Comparison of ENCODE assay signal across 8 cellular contexts in genomic region chr6:56714982-56715456, GRCh38.
A peak's percentile ranks its signal among the peaks of the same experiment; 100 is the strongest.
DNase-seq lines count a peak whose midpoint lies in the region; ATAC-seq and TF ChIP-seq lines count a peak whose summit lies in the region.

No MANE protein-coding gene starts in this region.

- peak overlapping the region in 1 of 3 experiments; percentile 8 for H3K4me3 ChIP-seq in mammary epithelial cell (replicated peaks in 1 of 3; ENCODE audit: insufficient read depth in 1 of 3, low read depth in 2 of 3, low read length in 3 of 3)

- BruUV-seq in mammary epithelial cell (replicated peaks; lab: Mats Ljungman, UMichigan) = no TSS peak

- peak overlapping the region; percentile 45 for H3K27ac ChIP-seq in mammary epithelial cell (ENCODE audit: insufficient read depth, low read depth, low read length)

- POLR2A ChIA-PET in HEK293T (lab: Yijun Ruan, JAX) = interaction anchor here (0.6 kb wide), 1 partner anchor 43 kb away, joined by 3 read pairs; no protein-coding TSS in a partner anchor

- DNase-seq in 8988T (peak; percentile 29), HT1080 (ENCODE audit: low read depth) (peak; percentile 98), mammary epithelial cell (peak; percentile 84), left lobe of liver (ENCODE audit: low spot score) (no peak), SIG-M5 treated with dmso at 0.1 percent for 504 hours (lab: John Stamatoyannopoulos, UW; ENCODE audit: unreplicated experiment) (no peak), HEK293T (ENCODE audit: extremely low spot score) (no peak)
- DNase-seq in stimulated activated CD8-positive, alpha-beta memory T cell treated with anti-CD3 and anti-CD28 coated beads, Interleukin-4, amount 100 ng/mL, for 48 hours = no peak

- no peak overlapping the region for H3K9ac ChIP-seq in mammary epithelial cell (ENCODE audit: insufficient read depth, low read length)

- H4K20me1 ChIP-seq in mammary epithelial cell (ENCODE audit: insufficient read depth, low read length) = no peaks in the 10 kb centered on the region

- in situ Hi-C loops in mammary epithelial cell (cut with MboI; ENCODE audit: low sequenced_read_pairs in 2 of 2) = no loop called here

- WGBS in mammary epithelial cell (ENCODE audit: low coverage, missing lambda C conversion rate) = 0% methylated on average over 2 of the region's 2 CpGs

- no peaks in the 10 kb centered on the region for H3K27me3 ChIP-seq in mammary epithelial cell (ENCODE audit: insufficient read depth, low read length)

- peaks cover 41% of the 10 kb centered on the region for H3K4me1 ChIP-seq in mammary epithelial cell (ENCODE audit: insufficient read depth, low read length)

- dilution Hi-C loops in mammary epithelial cell (cut with HindIII; ENCODE audit: low sequenced_read_pairs) = no loop called here

- intact Hi-C loops in mammary epithelial cell (cut with micrococcal nuclease) = no loop called here

- no peaks in the 10 kb centered on the region for H3K36me3 ChIP-seq in mammary epithelial cell (ENCODE audit: insufficient read depth, low read length)

- CTCF ChIA-PET in mammary epithelial cell (lab: Charles Lee; ENCODE audit: low non-redundant PET) (no interaction called here), HEK293T (lab: Yijun Ruan, JAX) (interaction anchor here (0.8 to 0.9 kb wide), 2 partner anchors 43 to 136 kb away, joined by 3 read pairs; no protein-coding TSS in a partner anchor)

- peak overlapping the region; percentile 22 for H2AFZ ChIP-seq in mammary epithelial cell (ENCODE audit: low read depth, low read length)

- peak overlapping the region; percentile 70 for H3K4me2 ChIP-seq in mammary epithelial cell (ENCODE audit: insufficient read depth, low read depth, low read length)

- H3K79me2 ChIP-seq in mammary epithelial cell (ENCODE audit: insufficient read depth, low read length) = peaks cover 47% of the 10 kb centered on the region

- H3K9me3 ChIP-seq in mammary epithelial cell (replicated peaks; ENCODE audit: insufficient read depth, low read length) = peaks cover 3% of the 10 kb centered on the region

- no peak for TF ChIP-seq CTCF in mammary epithelial cell (conservative IDR thresholded peaks at IDR 0.05 in 1 of 2, IDR thresholded peaks at IDR 0.05 in 1 of 2; ENCODE audit: extremely low read depth in 1 of 2, insufficient read depth in 1 of 2, low read depth in 1 of 2, low read length in 2 of 2)

- ATAC-seq in left lobe of liver (peak; percentile 49), HG03108 (IDR thresholded peaks at IDR 0.05; ENCODE audit: unreplicated experiment) (no peak)

TF ChIP-seq in HEK293T, 16 proteins besides CTCF, POLR2A, EP300 and RAD21:
- TF ChIP-seq SP1 (IDR thresholded peaks at IDR 0.05) (no peak), HDGF (IDR thresholded peaks at IDR 0.05; ENCODE audit: borderline replicate concordance) (no peak), FOXM1 (IDR thresholded peaks at IDR 0.05; ENCODE audit: borderline replicate concordance) (no peak), ARNT (IDR thresholded peaks at IDR 0.05) (no peak), SUZ12 (IDR thresholded peaks at IDR 0.05) (no peak), LEF1 (IDR thresholded peaks at IDR 0.05; ENCODE audit: borderline replicate concordance) (no peak), CTBP1 (IDR thresholded peaks at IDR 0.05; ENCODE audit: borderline replicate concordance) (no peak), ELF4 (IDR thresholded peaks at IDR 0.05) (no peak), ZNF384 (IDR thresholded peaks at IDR 0.05) (no peak), BHLHE40 (IDR thresholded peaks at IDR 0.05; ENCODE audit: borderline replicate concordance) (no peak), TARDBP (IDR thresholded peaks at IDR 0.05) (no peak), NFRKB (IDR thresholded peaks at IDR 0.05) (no peak), FOXK2 (IDR thresholded peaks at IDR 0.05) (no peak)
- TF ChIP-seq, protein P1, sequence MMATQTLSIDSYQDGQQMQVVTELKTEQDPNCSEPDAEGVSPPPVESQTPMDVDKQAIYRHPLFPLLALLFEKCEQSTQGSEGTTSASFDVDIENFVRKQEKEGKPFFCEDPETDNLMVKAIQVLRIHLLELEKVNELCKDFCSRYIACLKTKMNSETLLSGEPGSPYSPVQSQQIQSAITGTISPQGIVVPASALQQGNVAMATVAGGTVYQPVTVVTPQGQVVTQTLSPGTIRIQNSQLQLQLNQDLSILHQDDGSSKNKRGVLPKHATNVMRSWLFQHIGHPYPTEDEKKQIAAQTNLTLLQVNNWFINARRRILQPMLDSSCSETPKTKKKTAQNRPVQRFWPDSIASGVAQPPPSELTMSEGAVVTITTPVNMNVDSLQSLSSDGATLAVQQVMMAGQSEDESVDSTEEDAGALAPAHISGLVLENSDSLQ (IDR thresholded peaks at IDR 0.05) = no peak

Comparison
In these comparisons a context has a peak if more than half of its experiments do, and no peak if none do; other contexts are left out.
1. DNase-seq: peak in 8988T (single experiment), HT1080 (single experiment) and mammary epithelial cell (single experiment); none in left lobe of liver (single experiment), stimulated activated CD8-positive, alpha-beta memory T cell treated with anti-CD3 and anti-CD28 coated beads, Interleukin-4, amount 100 ng/mL, for 48 hours (single experiment), SIG-M5 treated with dmso at 0.1 percent for 504 hours (single experiment) and HEK293T (single experiment).